In the genomic region with DNA sequence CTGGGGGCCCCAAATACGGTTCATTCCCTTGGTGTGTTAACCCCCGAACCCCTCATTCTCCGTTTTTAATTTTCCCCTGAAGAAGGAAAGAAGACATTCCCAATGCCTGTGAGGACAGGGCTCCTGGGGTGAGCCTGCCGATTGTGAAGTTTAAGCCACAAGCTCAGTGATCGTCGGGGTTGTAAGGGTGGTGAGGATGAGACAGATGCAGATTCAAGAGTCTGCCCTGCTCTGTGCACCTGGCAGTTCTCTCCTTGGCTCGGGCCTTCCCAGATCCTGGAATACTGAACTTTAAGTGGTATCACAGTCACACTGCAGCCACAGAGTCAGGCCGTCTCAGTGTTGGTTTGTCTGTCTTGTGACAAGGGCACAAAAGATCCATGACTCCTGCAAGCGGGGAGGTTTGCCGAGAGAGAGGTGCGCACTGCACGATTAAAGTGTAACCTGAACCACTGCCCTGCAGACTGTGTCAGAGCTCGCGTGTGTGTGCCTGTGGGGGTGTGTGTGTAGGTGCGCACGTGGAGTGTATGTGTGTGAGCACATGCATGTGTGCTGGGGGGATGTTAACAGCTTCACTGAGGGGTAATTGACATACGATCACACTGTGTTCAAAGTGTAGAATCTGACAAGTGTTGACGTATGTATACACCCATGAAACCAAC, we compare ENCODE assay signal across 18 cellular contexts.
"Had no signal": no experiment of that assay in that cellular context is flagged by ENCODE, and none has a peak within 500 bp of the region (broad histone marks: within the 10 kb centered on the region; RNA-seq: fewer than 3 reads in every experiment).

No MANE protein-coding gene starts in this region.

- ATAC-seq: activated CD4-positive, alpha-beta T cell treated with anti-CD3 and anti-CD28 coated beads for 36 hours; effector memory CD8-positive, alpha-beta T cell; left lung; mucosa of descending colon had no signal

- DNase-seq: activated CD4-positive, alpha-beta memory T cell treated with anti-CD3 and anti-CD28 coated beads for 36 hours; activated CD4-positive, alpha-beta T cell treated with anti-CD3 and anti-CD28 coated beads for 36 hours; activated naive CD4-positive, alpha-beta T cell treated with Interleukin-2 at 50 U/mL for 16 hours; activated naive CD8-positive, alpha-beta T cell treated with anti-CD3 and anti-CD28 coated beads, Interleukin-2, amount 10 ng/mL, durations not matched to agents 7 days and 5 days; activated T-cell treated with anti-CD3 and anti-CD28 coated beads, Interleukin-2, amount 50 U/mL, for 24 hours; amygdala; effector memory CD8-positive, alpha-beta T cell; hippocampal formation; left lung; mucosa of descending colon; naive B cell; stimulated activated CD4-positive, alpha-beta T cell treated with anti-CD3 and anti-CD28 coated beads, Interleukin-2, amount 100 ng/mL, for 24 hours; stimulated activated naive CD4-positive, alpha-beta T cell treated with Interleukin-2 at 50 U/mL for 16 hours; substantia nigra had no signal

- H3K9me3 ChIP-seq: left lung, mucosa of descending colon, tibial artery had no signal

- H3K4me1 ChIP-seq: left lung, parathyroid adenoma, tibial artery had no signal

- H3K79me2 ChIP-seq: parathyroid adenoma had no signal

- H3K9ac ChIP-seq: parathyroid adenoma had no signal

- H3K36me3 ChIP-seq: cardiac muscle cell, left lung, tibial artery had no signal

- H3K27ac ChIP-seq: cardiac muscle cell, left lung, parathyroid adenoma, tibial artery had no signal

- H3K27me3 ChIP-seq: cardiac muscle cell, left lung, tibial artery had no signal

- H2AFZ ChIP-seq: parathyroid adenoma had no signal

- FAIRE-seq: TTC549 had no signal

- H3K4me3 ChIP-seq: cardiac muscle cell, left lung, mucosa of descending colon, tibial artery had no signal
